In the genomic region with DNA sequence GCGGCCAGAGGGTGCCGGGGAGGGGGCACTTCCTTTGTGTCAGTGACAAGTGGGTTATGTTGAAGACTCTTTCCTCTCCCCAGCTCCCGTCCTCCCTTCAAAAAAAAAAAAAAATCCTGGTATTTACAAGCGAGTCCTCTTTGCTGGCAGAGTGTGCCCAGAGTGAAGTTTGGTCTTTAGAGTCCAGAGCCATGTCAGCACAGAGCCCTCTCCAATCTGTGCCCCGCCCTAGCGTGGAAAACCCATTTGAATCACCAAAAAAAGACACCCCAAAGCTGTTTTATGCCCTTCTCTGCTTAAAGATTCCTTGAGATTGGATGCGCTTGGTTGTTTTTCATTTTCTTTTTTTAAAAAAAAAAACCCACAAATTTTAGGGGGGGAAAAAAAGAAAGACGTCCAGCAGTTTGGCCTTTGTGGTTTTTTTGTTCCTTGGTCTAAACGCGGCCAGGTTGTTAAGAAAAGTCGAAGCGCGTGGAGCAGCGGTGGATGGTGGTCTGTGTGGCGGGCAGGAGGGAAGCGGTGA, we compare ENCODE assay signal across 20 cellular contexts. TPM values are rescaled to one million over a fixed set of nuclear protein-coding genes. Genes with fewer than 3 reads are reported as not detected.
DNase-seq lines count a peak whose midpoint lies in the region; ATAC-seq, FAIRE-seq and TF ChIP-seq lines count a peak whose summit lies in the region.
"Had no signal": no experiment of that assay in that cellular context is flagged by ENCODE, and none has a peak within 500 bp of the region (broad histone marks: within the 10 kb centered on the region; RNA-seq: fewer than 3 reads in every experiment).

No MANE protein-coding gene starts in this region.

- H3K36me3 ChIP-seq in lung (ENCODE audit: control insufficient read depth in 2 of 2, insufficient read depth in 2 of 2, low read length in 2 of 2) (no peaks in the 10 kb centered on the region), Caco-2 (ENCODE audit: control insufficient read depth, insufficient read depth, low read length) (no peaks in the 10 kb centered on the region), kidney (ENCODE audit: control insufficient read depth in 1 of 2, insufficient read depth in 2 of 2, low read length in 2 of 2) (no peaks in the 10 kb centered on the region)
- H3K36me3 ChIP-seq: tibial nerve had no signal

- H3K4me1 ChIP-seq in lung (ENCODE audit: control insufficient read depth in 2 of 2, insufficient read depth in 2 of 2, low read length in 2 of 2) (peaks cover 0 to 6% of the 10 kb centered on the region in 2 donors), Caco-2 (peaks cover 13% of the 10 kb centered on the region), kidney (ENCODE audit: control insufficient read depth in 1 of 2, insufficient read depth in 1 of 2, low read depth in 1 of 2, low read length in 2 of 2) (peaks cover 0 to 17% of the 10 kb centered on the region in 2 donors)

- no TSS peak for BruUV-seq in Caco-2 (replicated peaks; lab: Mats Ljungman, UMichigan)

- H3K4me3 ChIP-seq in lung (peak overlapping the region; percentile 81), Caco-2 (ENCODE audit: low read depth, low read length) (no peak overlapping the region), kidney (ENCODE audit: low read length in 2 of 2) (no peak overlapping the region)
- H3K4me3 ChIP-seq: tibial nerve had no signal

- H3K27me3 ChIP-seq in lung (ENCODE audit: control insufficient read depth, insufficient read depth) (peaks cover 16% of the 10 kb centered on the region), Caco-2 (replicated peaks; ENCODE audit: control insufficient read depth, insufficient read depth, low read length) (no peaks in the 10 kb centered on the region; the same call in 1 of the 2 replicates)

- POLR2A ChIA-PET in Caco-2 (lab: Charles Lee), result no interaction called here

- no peaks in the 10 kb centered on the region for H3K9me3 Mint-ChIP-seq in Caco-2 (ENCODE audit: unreplicated experiment)

- H3K36me3 Mint-ChIP-seq in Caco-2 (ENCODE audit: insufficient read depth, unreplicated experiment), result no peaks in the 10 kb centered on the region

- intact Hi-C loops in Caco-2 (cut with micrococcal nuclease; ENCODE audit: unreplicated experiment), result no loop called here
- intact Hi-C loops in kidney (cut with DNase I), result no loop called here

- peak; percentile 50 to 84 (median 73) for DNase-seq in NCI-H1417 (lab: John Stamatoyannopoulos, UW)
- DNase-seq in NCI-H1417 treated with DMSO at 0.1 percent for 48 hours (lab: John Stamatoyannopoulos, UW), result no peak
- peak; percentile 43 for DNase-seq in DMS153 treated with DMSO at 0.1 percent for 48 hours (lab: John Stamatoyannopoulos, UW; ENCODE audit: unreplicated experiment)
- DNase-seq in NCI-H524 (lab: John Stamatoyannopoulos, UW), result peak; percentile 48 to 77
- no peak for DNase-seq in lung (ENCODE audit: low spot score)
- DNase-seq in Caco-2, result no peak
- DNase-seq in kidney, result no peak
- DNase-seq: activated effector memory CD4-positive, alpha-beta T cell treated with Interleukin-2 at 50 U/mL for 16 hours; aorta; C1 segment of cervical spinal cord; foreskin fibroblast; left colon; NCI-H1048; SW 1271 had no signal

- H3K27me3 Mint-ChIP-seq in Caco-2 (ENCODE audit: insufficient read depth, unreplicated experiment), result peaks cover 2% of the 10 kb centered on the region

- no peak overlapping the region for H3K27ac Mint-ChIP-seq in Caco-2 (ENCODE audit: unreplicated experiment)

- no peak overlapping the region for H3K9ac ChIP-seq in kidney (ENCODE audit: low read length in 2 of 2)

- no peak for FAIRE-seq in kidney (lab: Jason Lieb, UNC)
- FAIRE-seq: A204.1, endometrium, RCC 7860 had no signal

- TF ChIP-seq CTCF in lung (IDR thresholded peaks at IDR 0.05; ENCODE audit: control extremely low read depth, extremely low read depth), result no peak
- no peak for TF ChIP-seq CTCF in Caco-2 (IDR thresholded peaks at IDR 0.05; ENCODE audit: insufficient read depth in 1 of 2, low read depth in 1 of 2, low read length in 1 of 2, severe bottlenecking in 1 of 2, unreplicated experiment in 1 of 2)
- no peak for TF ChIP-seq CTCF in kidney (IDR thresholded peaks at IDR 0.05; ENCODE audit: borderline replicate concordance, extremely low read depth, insufficient read depth)

- CTCF ChIA-PET in Caco-2 (lab: Charles Lee), result no interaction called here

- no peak for ATAC-seq in lung (ENCODE audit: insufficient read depth, low FRiP score)
- ATAC-seq in HG03469 (IDR thresholded peaks at IDR 0.05; ENCODE audit: unreplicated experiment), result no peak
- ATAC-seq: left colon had no signal

- WGBS in lung, 2 donors, result 5 to 8% methylated on average over 16 of the region's 16 CpGs

- H3K4me1 Mint-ChIP-seq in Caco-2 (ENCODE audit: low read depth, unreplicated experiment), result no peaks in the 10 kb centered on the region

- H3K9me3 ChIP-seq in lung (ENCODE audit: control insufficient read depth in 2 of 2, insufficient read depth in 1 of 2, low read length in 1 of 2) (peaks cover 0 to 12% of the 10 kb centered on the region in 2 donors), Caco-2 (no peaks in the 10 kb centered on the region), kidney (ENCODE audit: control insufficient read depth in 1 of 2, low read length in 2 of 2) (no peaks in the 10 kb centered on the region)
- H3K9me3 ChIP-seq: tibial nerve had no signal

- H3K27ac ChIP-seq in lung (ENCODE audit: low read depth in 1 of 2, low read length in 1 of 2) (peak overlapping the region in 1 of 2 donors; percentile 96), kidney (ENCODE audit: low read depth in 2 of 2, low read length in 2 of 2) (no peak overlapping the region)
- H3K27ac ChIP-seq: tibial nerve, VCaP had no signal

- no peak overlapping the region for H3K4me3 Mint-ChIP-seq in Caco-2 (ENCODE audit: unreplicated experiment)

RNA-seq across cellular contexts. Expression of gene NKX2-1, which starts 3.3 kb away (rescaled TPM):
- 100 to 1,000 TPM; 185 to 236 TPM for total RNA-seq in lung
- polyA plus RNA-seq in lung, result 100 to 1,000 TPM in 1 of 2 donors, 10 to 100 TPM in 1; 53.4 to 155 TPM
- 0.66 and 1.5 TPM in 2 replicates for total RNA-seq in Caco-2 (2022)
- total RNA-seq in kidney, result not detected
- polyA plus RNA-seq in kidney (ENCODE audit: insufficient read depth, low read depth, low replicate concordance), result not detected
- total RNA-seq: aorta, left colon, tibial nerve had no signal

Comparison
In these comparisons a context has a peak if more than half of its experiments do, and no peak if none do; other contexts are left out.
1. DNase-seq: peak in NCI-H1417 (3 of 3), DMS153 treated with DMSO at 0.1 percent for 48 hours (single experiment) and NCI-H524 (2 of 2); none in NCI-H1417 treated with DMSO at 0.1 percent for 48 hours (single experiment), lung (single experiment), Caco-2 (0 of 2) and kidney (single experiment).
2. RNA of gene NKX2-1, which starts 3.3 kb away (total RNA-seq): 185 to 236 TPM in lung; 0.66 to 1.5 TPM in Caco-2 and not detected in kidney (single experiment); every median in the first group is over 10 times any median in the second.